ENCODE assay signal across 8 cellular contexts in the genomic region with DNA sequence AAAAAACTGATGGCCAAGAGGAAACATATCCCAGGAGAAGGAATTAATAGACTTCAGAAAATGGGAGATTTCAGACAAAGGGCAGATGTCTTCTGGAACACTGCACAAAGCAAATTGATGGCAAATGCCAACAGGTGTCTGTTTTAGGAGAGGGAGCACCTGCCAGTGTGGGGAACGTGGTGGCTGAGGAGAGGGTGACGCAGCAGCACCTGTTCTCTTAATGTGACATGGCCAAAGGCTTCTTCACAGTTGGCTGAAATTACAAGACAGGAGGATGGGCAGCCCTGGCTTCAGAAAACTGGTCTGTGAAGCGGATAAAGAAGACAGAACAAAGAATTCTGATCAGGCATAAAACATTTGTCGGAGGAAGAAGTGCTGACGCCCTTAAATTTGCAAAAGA.
DNase-seq lines count a peak whose midpoint lies in the region; ATAC-seq and TF ChIP-seq lines count a peak whose summit lies in the region.

No MANE protein-coding gene starts in this region.

- H3K4me2 ChIP-seq in KMS-11: peak overlapping the region; percentile 64

- H4K20me1 ChIP-seq in KMS-11 (ENCODE audit: insufficient read depth): no peaks in the 10 kb centered on the region

- no peak for TF ChIP-seq CTCF in KMS-11 (conservative IDR thresholded peaks at IDR 0.05; ENCODE audit: low read depth, low read length)
- no peak for TF ChIP-seq CTCF in right lobe of liver (IDR thresholded peaks at IDR 0.05)

- DNase-seq in COLO668 (lab: John Stamatoyannopoulos, UW; ENCODE audit: unreplicated experiment): peak; percentile 93
- no peak for DNase-seq in T-helper 17 cell
- DNase-seq in RKO (ENCODE audit: low spot score): no peak
- no peak for DNase-seq in NOMO-1 treated with DMSO at 0.1 percent for 48 hours (lab: John Stamatoyannopoulos, UW; ENCODE audit: unreplicated experiment)
- no peak for DNase-seq in occipital lobe (lab: John Stamatoyannopoulos, UW)
- no peak for DNase-seq in right lobe of liver

- no peaks in the 10 kb centered on the region for H3K27me3 Mint-ChIP-seq in T-helper 17 cell

- no peaks in the 10 kb centered on the region for H3K36me3 ChIP-seq in KMS-11 (ENCODE audit: insufficient read depth)
- H3K36me3 ChIP-seq in right lobe of liver: no peaks in the 10 kb centered on the region

- peak overlapping the region; percentile 79 for H3K27ac ChIP-seq in KMS-11
- no peak overlapping the region for H3K27ac ChIP-seq in right lobe of liver

- H3K4me3 ChIP-seq in KMS-11 (IDR thresholded peaks at IDR 0.05; ENCODE audit: insufficient read depth, low read depth, low read length) (no peak overlapping the region), right lobe of liver (no peak overlapping the region)

- ATAC-seq in GM19397 (IDR thresholded peaks at IDR 0.05; ENCODE audit: unreplicated experiment) (peak; percentile 39), T-helper 17 cell (no peak), right lobe of liver (no peak)

- no peaks in the 10 kb centered on the region for H3K9me3 ChIP-seq in T-helper 17 cell (ENCODE audit: control insufficient read depth, low read length, poor library complexity, severe bottlenecking)
- H3K9me3 ChIP-seq in right lobe of liver: no peaks in the 10 kb centered on the region

- peaks cover 27% of the 10 kb centered on the region for H3K4me1 Mint-ChIP-seq in T-helper 17 cell

- H3K79me2 ChIP-seq in KMS-11 (ENCODE audit: insufficient read depth, low read depth): no peaks in the 10 kb centered on the region

- H3K4me3 Mint-ChIP-seq in T-helper 17 cell: peak overlapping the region; percentile 83

- no peak for TF ChIP-seq POLR2A in right lobe of liver (IDR thresholded peaks at IDR 0.05)

- peak overlapping the region; percentile 94 for H3K27ac Mint-ChIP-seq in T-helper 17 cell

- no CpG with 5 or more reads among the region's 5 CpGs for WGBS in right lobe of liver (ENCODE audit: insufficient coverage, low coverage, low lambda C conversion rate, missing lambda C conversion rate)

- H2AFZ ChIP-seq in KMS-11 (ENCODE audit: low read depth): no peak overlapping the region

- H3K36me3 Mint-ChIP-seq in T-helper 17 cell (ENCODE audit: low read depth): no peaks in the 10 kb centered on the region

- H3K27me3 ChIP-seq in KMS-11 (ENCODE audit: insufficient read depth, low read depth) (peaks cover 18% of the 10 kb centered on the region; the same call in 1 of the 2 replicates), right lobe of liver (no peaks in the 10 kb centered on the region)

- peaks cover 77% of the 10 kb centered on the region for H3K4me1 ChIP-seq in KMS-11 (ENCODE audit: low read depth, poor library complexity, severe bottlenecking)
- H3K4me1 ChIP-seq in right lobe of liver: peaks cover 0 to 20% (median 7%) of the 10 kb centered on the region in 4 donors

- intact Hi-C loops in right lobe of liver (cut with DNase I): no loop called here

- H3K9ac ChIP-seq in KMS-11: peak overlapping the region; percentile 16; the same call in 1 of the 2 replicates
